ENCODE assay signal across 8 cellular contexts in genomic region chr4:143950967-143951366, GRCh38. TPM values are rescaled to one million over a fixed set of nuclear protein-coding genes. Genes with fewer than 3 reads are reported as not detected.
"Had no signal": no experiment of that assay in that cellular context is flagged by ENCODE, and none has a peak within 500 bp of the region (broad histone marks: within the 10 kb centered on the region; RNA-seq: fewer than 3 reads in every experiment).

No MANE protein-coding gene starts in this region.

RNA-seq across cellular contexts. Expression of gene GYPE, which starts 45.6 kb away (rescaled TPM):
- total RNA-seq: activated CD4-positive, alpha-beta T cell treated with anti-CD3 and anti-CD28 coated beads, Interleukin-2, amount 10 ng/mL, durations not matched to agents 7 days and 5 days; ascending aorta; bronchial epithelial cell; cardiac muscle cell; chondrocyte; T-helper 17 cell; T-helper 2 cell treated with Interferon-gamma antibody and Interleukin-4, amounts not matched to agents 100 ng/mL and 5 ng/mL, for 36 hours; WTC11 had no signal
